In the genomic region with DNA sequence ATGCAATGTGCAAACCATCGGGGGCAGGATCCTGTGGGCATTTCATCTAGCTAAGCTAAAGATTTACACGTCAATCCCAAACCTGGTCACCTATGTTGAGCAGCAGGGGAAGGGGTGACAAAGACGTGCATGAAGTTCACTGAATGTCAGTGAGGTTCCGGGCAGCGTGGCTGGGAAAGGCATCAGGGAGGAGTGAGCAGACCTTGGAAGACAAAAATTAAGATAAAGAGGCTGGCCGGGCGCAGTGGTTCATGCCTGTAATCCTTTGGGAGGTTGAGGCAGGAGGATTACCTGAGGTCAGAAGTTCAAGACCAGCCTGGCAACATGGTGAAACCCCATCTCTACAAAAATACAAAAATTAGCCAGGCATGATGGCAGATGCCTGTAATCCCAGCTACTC, we compare ENCODE assay signal across 17 cellular contexts.
"Had no signal": no experiment of that assay in that cellular context is flagged by ENCODE, and none has a peak within 500 bp of the region (broad histone marks: within the 10 kb centered on the region; RNA-seq: fewer than 3 reads in every experiment).

No MANE protein-coding gene starts in this region.

- H3K9me3 ChIP-seq: lower lobe of right lung, prostate gland, right atrium auricular region, SJSA1, thoracic aorta, upper lobe of left lung had no signal

- H3K27me3 ChIP-seq: brain microvascular endothelial cell, right atrium auricular region, SJSA1, upper lobe of left lung had no signal

- H3K4me3 Mint-ChIP-seq: activated T-cell treated with anti-CD3 and anti-CD28 coated beads, Interleukin-2, amount 50 U/mL, for 4 hours; naive thymus-derived CD8-positive, alpha-beta T cell had no signal

- H3K4me3 ChIP-seq: lower lobe of right lung, prostate gland, right atrium auricular region, SJSA1, thoracic aorta, upper lobe of left lung had no signal

- H3K36me3 ChIP-seq: prostate gland, right atrium auricular region had no signal

- ATAC-seq: activated T-cell treated with anti-CD3 and anti-CD28 coated beads, Interleukin-2, amount 50 U/mL, for 4 hours; lower lobe of right lung; naive thymus-derived CD8-positive, alpha-beta T cell had no signal

- H3K27me3 Mint-ChIP-seq: naive thymus-derived CD8-positive, alpha-beta T cell had no signal

- DNase-seq: activated CD4-positive, alpha-beta T cell treated with anti-CD3 and anti-CD28 coated beads for 1 hour; activated CD4-positive, alpha-beta T cell treated with anti-CD3 and anti-CD28 coated beads, Interleukin-2, amount 50 U/mL, for 48 hours; activated gamma-delta T cell; activated T-cell treated with anti-CD3 and anti-CD28 coated beads, Interleukin-2, amount 50 U/mL, for 4 hours; brain microvascular endothelial cell; central memory CD4-positive, alpha-beta T cell; erythroblast; foreskin melanocyte; lower lobe of right lung; naive thymus-derived CD8-positive, alpha-beta T cell; T-helper 2 cell; upper lobe of left lung; WERI-Rb-1 had no signal

- H3K4me1 ChIP-seq: prostate gland had no signal

- H3K27ac ChIP-seq: brain microvascular endothelial cell, lower lobe of right lung, prostate gland, right atrium auricular region, SJSA1, WERI-Rb-1 had no signal

- H3K9me3 Mint-ChIP-seq: activated T-cell treated with anti-CD3 and anti-CD28 coated beads, Interleukin-2, amount 50 U/mL, for 4 hours; naive thymus-derived CD8-positive, alpha-beta T cell had no signal
